Comparison of ENCODE assay signal across 8 cellular contexts in genomic region chr10:56622335-56622973, GRCh38.
DNase-seq lines count a peak whose midpoint lies in the region; ATAC-seq and TF ChIP-seq lines count a peak whose summit lies in the region.

No MANE protein-coding gene starts in this region.

- no CpG with 5 or more reads among the region's 2 CpGs for WGBS in mesendoderm (ENCODE audit: extremely low coverage, insufficient coverage, low lambda C conversion rate)

- H3K4me3 Mint-ChIP-seq in endothelial cell (ENCODE audit: unreplicated experiment), result no peak overlapping the region

- no peak overlapping the region for H3K18ac ChIP-seq in mesendoderm (ENCODE audit: low read length)

- H3K79me1 ChIP-seq in mesendoderm (ENCODE audit: low read length), result no peaks in the 10 kb centered on the region

- H2BK120ac ChIP-seq in mesendoderm (ENCODE audit: low read depth, low read length), result no peak overlapping the region

- ATAC-seq in GM21367 (IDR thresholded peaks at IDR 0.05; ENCODE audit: unreplicated experiment) (peak; percentile 85), HG03558 (IDR thresholded peaks at IDR 0.05; ENCODE audit: extremely low read depth, unreplicated experiment) (peak; percentile 69)

- no peak overlapping the region for H3K4me2 ChIP-seq in mesendoderm (ENCODE audit: low read length)

- H4K8ac ChIP-seq in mesendoderm (ENCODE audit: low read depth, low read length), result no peak overlapping the region

- no peaks in the 10 kb centered on the region for H3K4me1 ChIP-seq in mesendoderm (ENCODE audit: control insufficient read depth, low read depth, low read length)
- H3K4me1 ChIP-seq in HAP-1, result no peaks in the 10 kb centered on the region

- H2BK15ac ChIP-seq in mesendoderm (replicated peaks; ENCODE audit: low read depth), result no peak overlapping the region

- peak overlapping the region; percentile 40 for H3K4me3 ChIP-seq in coronary artery
- H3K4me3 ChIP-seq in mesendoderm (ENCODE audit: low read length), result no peak overlapping the region
- no peak overlapping the region for H3K4me3 ChIP-seq in HAP-1

- H3K9ac ChIP-seq in mesendoderm (ENCODE audit: low read length), result no peak overlapping the region

- no peak for TF ChIP-seq CTCF in GM10266 (IDR thresholded peaks at IDR 0.05; ENCODE audit: control insufficient read depth, insufficient read depth, low read depth, missing control alignments)
- TF ChIP-seq CTCF in coronary artery (IDR thresholded peaks at IDR 0.05), result no peak
- no peak for TF ChIP-seq CTCF in endothelial cell (IDR thresholded peaks at IDR 0.05; ENCODE audit: unreplicated experiment)

- H3K4me1 Mint-ChIP-seq in endothelial cell (ENCODE audit: unreplicated experiment), result no peaks in the 10 kb centered on the region

- no peak overlapping the region for H3K27ac Mint-ChIP-seq in endothelial cell (ENCODE audit: unreplicated experiment)

- in situ Hi-C loops in HAP-1 (cut with MboI; ENCODE audit: low sequenced_read_pairs), result no loop called here

- no peaks in the 10 kb centered on the region for H3K27me3 Mint-ChIP-seq in endothelial cell (ENCODE audit: unreplicated experiment)

- no peak overlapping the region for H4K5ac ChIP-seq in mesendoderm (ENCODE audit: low read length)

- no peak overlapping the region for H3K4ac ChIP-seq in mesendoderm (ENCODE audit: low read depth, low read length)

- no peaks in the 10 kb centered on the region for H3K9me3 Mint-ChIP-seq in endothelial cell (ENCODE audit: unreplicated experiment)

- no peaks in the 10 kb centered on the region for H3K9me3 ChIP-seq in HAP-1

- H3K27me3 ChIP-seq in mesendoderm (ENCODE audit: insufficient read depth, low read length, poor library complexity), result no peaks in the 10 kb centered on the region
- H3K27me3 ChIP-seq in HAP-1 (ENCODE audit: low read depth), result no peaks in the 10 kb centered on the region

- H3K79me2 ChIP-seq in mesendoderm (ENCODE audit: control insufficient read depth, insufficient read depth, low read length), result no peaks in the 10 kb centered on the region

- H3K36me3 ChIP-seq in mesendoderm (ENCODE audit: control insufficient read depth, insufficient read depth, low read length) (no peaks in the 10 kb centered on the region), HAP-1 (replicated peaks) (no peaks in the 10 kb centered on the region)

- H3K36me3 Mint-ChIP-seq in endothelial cell (ENCODE audit: low read depth, unreplicated experiment), result no peaks in the 10 kb centered on the region

- no peak overlapping the region for H3K23ac ChIP-seq in mesendoderm (ENCODE audit: low read length)

- H3K56ac ChIP-seq in mesendoderm (ENCODE audit: low read length), result no peak overlapping the region

- H3K27ac ChIP-seq in coronary artery (no peak overlapping the region), mesendoderm (ENCODE audit: low read depth, low read length) (no peak overlapping the region)

- no peak overlapping the region for H2AK5ac ChIP-seq in mesendoderm (ENCODE audit: low read length)

- DNase-seq in GM10266 (ENCODE audit: extremely low spot score) (peak; percentile 24), coronary artery (ENCODE audit: low spot score) (no peak), mesendoderm (no peak), HAP-1 (ENCODE audit: low spot score in 2 of 2) (no peak), endothelial cell (ENCODE audit: low spot score) (no peak)
- DNase-seq in stimulated activated naive CD4-positive, alpha-beta T cell treated with Interleukin-2 at 50 U/mL for 16 hours (lab: John Stamatoyannopoulos, UW), result no peak

- no peak overlapping the region for H2BK5ac ChIP-seq in mesendoderm (ENCODE audit: low read length)
